Comparison of ENCODE assay signal across 2 cellular contexts in the genomic region with DNA sequence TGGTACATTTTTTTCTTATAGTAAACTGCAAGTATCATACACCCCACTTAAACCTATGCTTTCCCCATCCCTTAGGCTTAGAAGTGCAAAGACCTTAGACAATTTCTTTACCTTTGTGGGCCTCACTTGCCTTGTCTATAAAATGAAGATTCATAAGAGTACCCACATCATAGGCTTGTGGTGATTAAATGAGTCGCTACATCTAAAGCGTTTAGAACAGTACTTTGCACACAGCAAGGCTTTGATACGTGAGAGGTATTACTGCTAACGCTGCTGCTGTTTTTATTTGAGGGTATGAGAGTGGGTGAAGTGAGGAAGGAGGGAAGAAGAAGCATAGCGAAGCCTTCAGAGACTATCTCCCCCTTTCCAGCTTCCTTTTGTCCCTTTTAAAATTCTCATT.
TF ChIP-seq lines count a peak whose summit lies in the region.

No MANE protein-coding gene starts in this region.

TF ChIP-seq in A549, 52 proteins besides CTCF, POLR2A, EP300 and RAD21:
- TF ChIP-seq, protein P1, sequence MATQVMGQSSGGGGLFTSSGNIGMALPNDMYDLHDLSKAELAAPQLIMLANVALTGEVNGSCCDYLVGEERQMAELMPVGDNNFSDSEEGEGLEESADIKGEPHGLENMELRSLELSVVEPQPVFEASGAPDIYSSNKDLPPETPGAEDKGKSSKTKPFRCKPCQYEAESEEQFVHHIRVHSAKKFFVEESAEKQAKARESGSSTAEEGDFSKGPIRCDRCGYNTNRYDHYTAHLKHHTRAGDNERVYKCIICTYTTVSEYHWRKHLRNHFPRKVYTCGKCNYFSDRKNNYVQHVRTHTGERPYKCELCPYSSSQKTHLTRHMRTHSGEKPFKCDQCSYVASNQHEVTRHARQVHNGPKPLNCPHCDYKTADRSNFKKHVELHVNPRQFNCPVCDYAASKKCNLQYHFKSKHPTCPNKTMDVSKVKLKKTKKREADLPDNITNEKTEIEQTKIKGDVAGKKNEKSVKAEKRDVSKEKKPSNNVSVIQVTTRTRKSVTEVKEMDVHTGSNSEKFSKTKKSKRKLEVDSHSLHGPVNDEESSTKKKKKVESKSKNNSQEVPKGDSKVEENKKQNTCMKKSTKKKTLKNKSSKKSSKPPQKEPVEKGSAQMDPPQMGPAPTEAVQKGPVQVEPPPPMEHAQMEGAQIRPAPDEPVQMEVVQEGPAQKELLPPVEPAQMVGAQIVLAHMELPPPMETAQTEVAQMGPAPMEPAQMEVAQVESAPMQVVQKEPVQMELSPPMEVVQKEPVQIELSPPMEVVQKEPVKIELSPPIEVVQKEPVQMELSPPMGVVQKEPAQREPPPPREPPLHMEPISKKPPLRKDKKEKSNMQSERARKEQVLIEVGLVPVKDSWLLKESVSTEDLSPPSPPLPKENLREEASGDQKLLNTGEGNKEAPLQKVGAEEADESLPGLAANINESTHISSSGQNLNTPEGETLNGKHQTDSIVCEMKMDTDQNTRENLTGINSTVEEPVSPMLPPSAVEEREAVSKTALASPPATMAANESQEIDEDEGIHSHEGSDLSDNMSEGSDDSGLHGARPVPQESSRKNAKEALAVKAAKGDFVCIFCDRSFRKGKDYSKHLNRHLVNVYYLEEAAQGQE (IDR thresholded peaks at IDR 0.05), result no peak

TF ChIP-seq in endothelial cell of umbilical vein, 7 proteins besides CTCF, POLR2A, EP300 and RAD21 (continued from another document):
- no peak for TF ChIP-seq JUN (IDR thresholded peaks at IDR 0.05; ENCODE audit: borderline replicate concordance, insufficient read depth, insufficient read length, low read depth)
- no peak for TF ChIP-seq POLR2AphosphoS5 (IDR thresholded peaks at IDR 0.05; ENCODE audit: insufficient read depth, low read depth, low read length)
TF ChIP-seq in endothelial cell of umbilical vein: peak in this region for 0.
